ENCODE assay signal across 6 cellular contexts in genomic region chr2:5637051-5637450, GRCh38. TPM values are rescaled to one million over a fixed set of nuclear protein-coding genes. Genes with fewer than 3 reads are reported as not detected.
"Had no signal": no experiment of that assay in that cellular context is flagged by ENCODE, and none has a peak within 500 bp of the region (broad histone marks: within the 10 kb centered on the region; RNA-seq: fewer than 3 reads in every experiment).

No MANE protein-coding gene starts in this region.

RNA-seq across cellular contexts. Expression of gene SOX11, which starts 55.1 kb away (rescaled TPM):
- total RNA-seq: dermis microvascular lymphatic vessel endothelial cell, esophagus mucosa, esophagus squamous epithelium, gastrocnemius medialis, lung microvascular endothelial cell had no signal
- polyA plus RNA-seq: keratinocyte had no signal
